Comparison of ENCODE assay signal across 19 cellular contexts in genomic region chr20:25145131-25145530, GRCh38. TPM values are rescaled to one million over a fixed set of nuclear protein-coding genes. Genes with fewer than 3 reads are reported as not detected.
DNase-seq lines count a peak whose midpoint lies in the region; ATAC-seq and TF ChIP-seq lines count a peak whose summit lies in the region.
"Had no signal": no experiment of that assay in that cellular context is flagged by ENCODE, and none has a peak within 500 bp of the region (broad histone marks: within the 10 kb centered on the region; RNA-seq: fewer than 3 reads in every experiment).

No MANE protein-coding gene starts in this region.

- in situ Hi-C loops in G401 (cut with HindIII; ENCODE audit: low sequenced_read_pairs): no loop called here

- H3K27me3 ChIP-seq in left ventricle myocardium inferior (ENCODE audit: low read depth) (peaks cover 67% of the 10 kb centered on the region), psoas muscle (ENCODE audit: insufficient read depth in 3 of 3, low read length in 2 of 3) (peaks cover 0 to 16% (median 4%) of the 10 kb centered on the region in 3 donors), smooth muscle cell (ENCODE audit: low read depth) (peaks cover 12% of the 10 kb centered on the region), A673 (replicated peaks; ENCODE audit: insufficient read depth, low read depth, low read length, poor library complexity) (peaks cover 44% of the 10 kb centered on the region)

- peaks cover 11% of the 10 kb centered on the region for H3K4me1 ChIP-seq in left ventricle myocardium inferior
- H3K4me1 ChIP-seq in psoas muscle: peaks cover 8% of the 10 kb centered on the region
- peaks cover 4% of the 10 kb centered on the region for H3K4me1 ChIP-seq in smooth muscle cell (ENCODE audit: low read depth)
- peaks cover 9% of the 10 kb centered on the region for H3K4me1 ChIP-seq in A673 (ENCODE audit: insufficient read depth, low read length, poor library complexity, severe bottlenecking)

- 23 to 34% (median 24%) methylated on average over 7 of the region's 7 CpGs for WGBS in psoas muscle, 3 donors
- 67% methylated on average over 7 of the region's 7 CpGs for WGBS in smooth muscle cell (ENCODE audit: low lambda C conversion rate)

- POLR2A ChIA-PET in A673 (lab: Charles Lee; ENCODE audit: low non-redundant PET): no interaction called here

- H4K20me1 ChIP-seq in smooth muscle cell (ENCODE audit: low read depth): no peaks in the 10 kb centered on the region

- intact Hi-C loops in left ventricle myocardium inferior (cut with micrococcal nuclease): no loop called here
- intact Hi-C loops in psoas muscle (cut with DNase I): no loop called here
- intact Hi-C loops in A673 (cut with micrococcal nuclease; ENCODE audit: unreplicated experiment): no loop called here

- BruUV-seq in A673 (replicated peaks; lab: Mats Ljungman, UMichigan): no TSS peak

- H2AFZ ChIP-seq in smooth muscle cell (ENCODE audit: low read depth): no peak overlapping the region

- no peak overlapping the region for H3K4me2 ChIP-seq in smooth muscle cell
- H3K4me2 ChIP-seq: KMS-11, SK-N-SH had no signal

- H3K79me2 ChIP-seq in smooth muscle cell (ENCODE audit: low read depth): no peaks in the 10 kb centered on the region

- H3K36me3 ChIP-seq in left ventricle myocardium inferior: no peaks in the 10 kb centered on the region
- no peaks in the 10 kb centered on the region for H3K36me3 ChIP-seq in psoas muscle (ENCODE audit: insufficient read depth in 1 of 2, low read depth in 1 of 2)
- H3K36me3 ChIP-seq in smooth muscle cell (ENCODE audit: low read depth): no peaks in the 10 kb centered on the region
- no peaks in the 10 kb centered on the region for H3K36me3 ChIP-seq in A673 (ENCODE audit: insufficient read depth, low read length, poor library complexity, severe bottlenecking)

- TF ChIP-seq CTCF in left ventricle myocardium inferior (IDR thresholded peaks at IDR 0.05; ENCODE audit: borderline replicate concordance): no peak
- TF ChIP-seq CTCF in psoas muscle (IDR thresholded peaks at IDR 0.05): no peak
- no peak for TF ChIP-seq CTCF in smooth muscle cell (IDR thresholded peaks at IDR 0.05; ENCODE audit: borderline replicate concordance, insufficient read depth, poor library complexity, severe bottlenecking)
- no peak for TF ChIP-seq CTCF in A673 (conservative IDR thresholded peaks at IDR 0.05; ENCODE audit: low read depth, low read length)

- DNase-seq in G401 (ENCODE audit: low spot score) (peak; percentile 67), NCI-H446 treated with DMSO at 0.1 percent for 48 hours (lab: John Stamatoyannopoulos, UW) (peak; percentile 34), left ventricle myocardium inferior (peak; percentile 18), psoas muscle (no peak), smooth muscle cell (lab: John Stamatoyannopoulos, UW; ENCODE audit: unreplicated experiment) (no peak), NCI-H526 treated with DMSO at 0.1 percent for 48 hours (lab: John Stamatoyannopoulos, UW) (no peak), A673 (ENCODE audit: low spot score) (no peak)
- DNase-seq: C1 segment of cervical spinal cord; CD8-positive, alpha-beta memory T cell; DMS79 treated with DMSO at 0.1 percent for 48 hours; H9; NCI-H1048; NCI-H1436; NCI-H1930; NCI-H345; SHP77 treated with DMSO at 0.1 percent for 48 hours; SK-N-SH had no signal

- H3F3A ChIP-seq in smooth muscle cell (ENCODE audit: low read depth): no peaks in the 10 kb centered on the region

- H3K9me3 ChIP-seq in left ventricle myocardium inferior (replicated peaks) (no peaks in the 10 kb centered on the region), psoas muscle (no peaks in the 10 kb centered on the region), smooth muscle cell (replicated peaks; ENCODE audit: low read depth) (no peaks in the 10 kb centered on the region), A673 (ENCODE audit: low read depth, low read length, poor library complexity, severe bottlenecking) (no peaks in the 10 kb centered on the region)
- H3K9me3 ChIP-seq: SK-N-SH had no signal

- CTCF ChIA-PET in A673 (lab: Charles Lee): no interaction called here

- no peak overlapping the region for H3K27ac ChIP-seq in left ventricle myocardium inferior (replicated peaks)
- no peak overlapping the region for H3K27ac ChIP-seq in psoas muscle
- H3K27ac ChIP-seq in smooth muscle cell (ENCODE audit: low read depth): no peak overlapping the region
- H3K27ac ChIP-seq in A673 (ENCODE audit: low read depth, low read length, poor library complexity, severe bottlenecking): no peak overlapping the region
- H3K27ac ChIP-seq: KMS-11 had no signal

- peak; percentile 38 to 84 (median 64) for ATAC-seq in psoas muscle
- ATAC-seq in GM18511 (IDR thresholded peaks at IDR 0.05; ENCODE audit: unreplicated experiment): no peak

- H3K9ac ChIP-seq in smooth muscle cell (ENCODE audit: low read depth): no peak overlapping the region
- H3K9ac ChIP-seq: KMS-11, SK-N-SH had no signal

- H3K4me3 ChIP-seq in left ventricle myocardium inferior: no peak overlapping the region
- no peak overlapping the region for H3K4me3 ChIP-seq in psoas muscle
- no peak overlapping the region for H3K4me3 ChIP-seq in smooth muscle cell
- no peak overlapping the region for H3K4me3 ChIP-seq in A673 (ENCODE audit: low read depth, low read length, poor library complexity, severe bottlenecking)

RNA-seq across cellular contexts. Expression of gene ENTPD6, which starts 50.4 kb away (rescaled TPM):
- total RNA-seq in G401 (2014; rRNA removed; shearing (Covaris generic)): 68.3 and 71.3 TPM in 2 replicates
- total RNA-seq in left ventricle myocardium inferior: 106 TPM
- 10 to 100 TPM; 28.7 to 42.1 (median 34.6) TPM for total RNA-seq in psoas muscle
- 10 to 100 TPM; 38.9 to 65.3 (median 50.5) TPM for polyA plus RNA-seq in psoas muscle
- total RNA-seq in smooth muscle cell: 12.6 and 30.1 TPM in 2 replicates
- 19.9 and 34.0 TPM in 2 replicates for polyA plus RNA-seq in smooth muscle cell
- 50.2 and 53.2 TPM in 2 replicates for total RNA-seq in A673 (2021)

Comparison
In these comparisons a context has a peak if more than half of its experiments do, and no peak if none do; other contexts are left out.
1. DNase-seq: peak in G401 (single experiment), NCI-H446 treated with DMSO at 0.1 percent for 48 hours (single experiment) and left ventricle myocardium inferior (single experiment); none in psoas muscle (0 of 2), smooth muscle cell (single experiment), NCI-H526 treated with DMSO at 0.1 percent for 48 hours (single experiment) and A673 (single experiment).